24 cellular contexts compared by ENCODE assay signal in genomic region chr3:87691109-87691508, GRCh38.
A peak's percentile ranks its signal among the peaks of the same experiment; 100 is the strongest.
DNase-seq lines count a peak whose midpoint lies in the region; ATAC-seq, FAIRE-seq and TF ChIP-seq lines count a peak whose summit lies in the region.
"Had no signal": no experiment of that assay in that cellular context is flagged by ENCODE, and none has a peak within 500 bp of the region (broad histone marks: within the 10 kb centered on the region; RNA-seq: fewer than 3 reads in every experiment).

No MANE protein-coding gene starts in this region.

- TF ChIP-seq POLR2A in H54 (IDR thresholded peaks at IDR 0.05; ENCODE audit: low read depth, low read length) = no peak

- no peak overlapping the region for H3K4me3 ChIP-seq in RWPE2 (ENCODE audit: severe bottlenecking)

- DNase-seq in Daoy (ENCODE audit: low read depth) = peak; percentile 13
- DNase-seq in HS-5 (ENCODE audit: low read depth) = peak; percentile 79
- DNase-seq in RWPE2 (ENCODE audit: low spot score) = no peak
- peak; percentile 18 to 64 for DNase-seq in foreskin keratinocyte
- DNase-seq in SIG-M5 treated with dmso at 0.1 percent for 504 hours (lab: John Stamatoyannopoulos, UW; ENCODE audit: unreplicated experiment) = no peak
- no peak for DNase-seq in left cardiac atrium
- DNase-seq in H54 (ENCODE audit: insufficient read length, low spot score) = no peak
- DNase-seq: Caco-2; CD4-positive, alpha-beta T cell; DMS153; EL; GOT3; Karpas-422; NCI-H1105 treated with DMSO at 0.1 percent for 48 hours; NCI-H1694; NCI-H2107; NCI-H510A treated with DMSO at 0.1 percent for 48 hours; NCI-H774; SIG-M5 had no signal

- H3K27me3 ChIP-seq in RWPE2 (ENCODE audit: insufficient read depth, poor library complexity, severe bottlenecking) = no peaks in the 10 kb centered on the region
- H3K27me3 ChIP-seq in foreskin keratinocyte = no peaks in the 10 kb centered on the region

- intact Hi-C loops in left cardiac atrium (cut with DNase I) = no loop called here

- no peaks in the 10 kb centered on the region for H3K36me3 ChIP-seq in RWPE2 (ENCODE audit: low read depth)

- FAIRE-seq in H54 (lab: Jason Lieb, UNC) = no peak
- FAIRE-seq: A204.1, GM12892, GM18507, HTR-8/SVneo had no signal

- H3K4me1 ChIP-seq in RWPE2 (ENCODE audit: insufficient read depth, poor library complexity, severe bottlenecking) = peaks cover 6% of the 10 kb centered on the region
- no peaks in the 10 kb centered on the region for H3K4me1 ChIP-seq in foreskin keratinocyte
- H3K4me1 ChIP-seq: Caco-2 had no signal

- no peak for TF ChIP-seq CTCF in RWPE2 (IDR thresholded peaks at IDR 0.05; ENCODE audit: poor library complexity, severe bottlenecking)
- no peak for TF ChIP-seq CTCF in foreskin keratinocyte (conservative IDR thresholded peaks at IDR 0.05)

- ATAC-seq in RWPE2 (ENCODE audit: low read depth) (peak; percentile 92), foreskin keratinocyte (peak; percentile 81), GM21367 (IDR thresholded peaks at IDR 0.05; ENCODE audit: unreplicated experiment) (no peak), left cardiac atrium (no peak)

- H3K27ac ChIP-seq in RWPE2 (ENCODE audit: poor library complexity, severe bottlenecking) = peak overlapping the region; percentile 33
- H3K27ac ChIP-seq in foreskin keratinocyte = no peak overlapping the region

- H3K9me3 ChIP-seq in RWPE2 (ENCODE audit: severe bottlenecking) = no peaks in the 10 kb centered on the region
- H3K9me3 ChIP-seq: Caco-2 had no signal

Comparison
In these comparisons a context has a peak if more than half of its experiments do, and no peak if none do; other contexts are left out.
1. DNase-seq: peak in Daoy (single experiment), HS-5 (single experiment) and foreskin keratinocyte (2 of 2); none in RWPE2 (single experiment), SIG-M5 treated with dmso at 0.1 percent for 504 hours (single experiment), left cardiac atrium (single experiment) and H54 (single experiment).
2. ATAC-seq: peak in RWPE2 (single experiment) and foreskin keratinocyte (single experiment); none in GM21367 (single experiment) and left cardiac atrium (0 of 2).